In genomic region chr1:11845641-11846335, GRCh38 we compare ENCODE assay signal across 13 cellular contexts. TPM values are rescaled to one million over a fixed set of nuclear protein-coding genes. Genes with fewer than 3 reads are reported as not detected.
DNase-seq lines count a peak whose midpoint lies in the region; ATAC-seq lines count a peak whose summit lies in the region.
"Had no signal": no experiment of that assay in that cellular context is flagged by ENCODE, and none has a peak within 500 bp of the region (broad histone marks: within the 10 kb centered on the region; RNA-seq: fewer than 3 reads in every experiment).

No MANE protein-coding gene starts in this region.

- H3K27ac ChIP-seq in CD4-positive, CD25-positive, alpha-beta regulatory T cell (ENCODE audit: insufficient read depth, low read length, poor library complexity, severe bottlenecking): no peak overlapping the region
- H3K27ac ChIP-seq: transverse colon had no signal

- no peaks in the 10 kb centered on the region for H3K27me3 Mint-ChIP-seq in CD4-positive, CD25-positive, alpha-beta regulatory T cell

- H3K27ac Mint-ChIP-seq in CD4-positive, CD25-positive, alpha-beta regulatory T cell: no peak overlapping the region
- no peak overlapping the region for H3K27ac Mint-ChIP-seq in activated naive CD4-positive, alpha-beta T cell treated with anti-CD3 and anti-CD28 coated beads, Interleukin-2, amount 50 U/mL, for 72 hours

- peaks cover 0 to 3% (median 0%) of the 10 kb centered on the region in 7 donors for H3K9me3 Mint-ChIP-seq in CD4-positive, CD25-positive, alpha-beta regulatory T cell
- no peaks in the 10 kb centered on the region for H3K9me3 Mint-ChIP-seq in activated naive CD4-positive, alpha-beta T cell treated with anti-CD3 and anti-CD28 coated beads, Interleukin-2, amount 50 U/mL, for 72 hours

- peaks cover 13% of the 10 kb centered on the region for H3K36me3 ChIP-seq in CD4-positive, CD25-positive, alpha-beta regulatory T cell (ENCODE audit: control insufficient read depth, insufficient read depth, low read length)
- peaks cover 2% of the 10 kb centered on the region for H3K36me3 ChIP-seq in endocrine pancreas (ENCODE audit: control insufficient read depth, insufficient read depth, low read length)

- no peaks in the 10 kb centered on the region for H3K27me3 ChIP-seq in CD4-positive, CD25-positive, alpha-beta regulatory T cell (ENCODE audit: control insufficient read depth, insufficient read depth, low read length)
- no peaks in the 10 kb centered on the region for H3K27me3 ChIP-seq in endocrine pancreas (ENCODE audit: control insufficient read depth, insufficient read depth, low read length)
- H3K27me3 ChIP-seq: transverse colon had no signal

- H3K4me1 Mint-ChIP-seq in CD4-positive, CD25-positive, alpha-beta regulatory T cell: peaks cover 0 to 7% (median 2%) of the 10 kb centered on the region in 4 donors

- H3K4me3 Mint-ChIP-seq in CD4-positive, CD25-positive, alpha-beta regulatory T cell: no peak overlapping the region

- peak overlapping the region; percentile 6 for H3K9ac ChIP-seq in endocrine pancreas (ENCODE audit: control insufficient read depth, insufficient read depth, low read length)

- H3K4me1 ChIP-seq in CD4-positive, CD25-positive, alpha-beta regulatory T cell (ENCODE audit: control insufficient read depth, insufficient read depth, low read length, poor library complexity, severe bottlenecking): no peaks in the 10 kb centered on the region
- no peaks in the 10 kb centered on the region for H3K4me1 ChIP-seq in endocrine pancreas (ENCODE audit: control insufficient read depth, insufficient read depth, low read length)
- H3K4me1 ChIP-seq: transverse colon had no signal

- DNase-seq in CD4-positive, CD25-positive, alpha-beta regulatory T cell: peak in 2 of 3 donors; percentile 14 to 21
- peak; percentile 10 to 25 for DNase-seq in Kasumi-1 (lab: John Stamatoyannopoulos, UW)
- DNase-seq in activated naive CD4-positive, alpha-beta T cell treated with anti-CD3 and anti-CD28 coated beads, Interleukin-2, amount 50 U/mL, for 72 hours (ENCODE audit: low spot score in 2 of 2): no peak
- no peak for DNase-seq in NCI-H146 treated with DMSO at 0.1 percent for 48 hours (lab: John Stamatoyannopoulos, UW; ENCODE audit: unreplicated experiment)
- DNase-seq: activated effector memory CD4-positive, alpha-beta T cell treated with anti-CD3 and anti-CD28 coated beads, Interleukin-2, amount 50 U/mL, for 16 hours; DND-41; NCI-H2107; stimulated activated CD4-positive, alpha-beta T cell treated with anti-CD3 and anti-CD28 coated beads, Interleukin-2, amount 100 ng/mL, for 24 hours; T-helper 2 cell; transverse colon had no signal

- H3K4me3 ChIP-seq in CD4-positive, CD25-positive, alpha-beta regulatory T cell (ENCODE audit: low read depth, low read length): no peak overlapping the region
- H3K4me3 ChIP-seq in endocrine pancreas (ENCODE audit: control insufficient read depth, insufficient read depth, low read length): no peak overlapping the region
- H3K4me3 ChIP-seq: transverse colon had no signal

- H3K36me3 Mint-ChIP-seq in CD4-positive, CD25-positive, alpha-beta regulatory T cell: peaks cover 23% of the 10 kb centered on the region
- no peaks in the 10 kb centered on the region for H3K36me3 Mint-ChIP-seq in activated naive CD4-positive, alpha-beta T cell treated with anti-CD3 and anti-CD28 coated beads, Interleukin-2, amount 50 U/mL, for 72 hours

- ATAC-seq in CD4-positive, CD25-positive, alpha-beta regulatory T cell (ENCODE audit: low read depth in 2 of 2): no peak
- no peak for ATAC-seq in activated naive CD4-positive, alpha-beta T cell treated with anti-CD3 and anti-CD28 coated beads, Interleukin-2, amount 50 U/mL, for 72 hours
- ATAC-seq in HG02870 (IDR thresholded peaks at IDR 0.05; ENCODE audit: unreplicated experiment): no peak

- no peaks in the 10 kb centered on the region for H3K9me3 ChIP-seq in CD4-positive, CD25-positive, alpha-beta regulatory T cell (ENCODE audit: control insufficient read depth in 2 of 2, low read length in 2 of 2)
- H3K9me3 ChIP-seq in endocrine pancreas (ENCODE audit: control insufficient read depth, low read length): no peaks in the 10 kb centered on the region
- H3K9me3 ChIP-seq: transverse colon had no signal

RNA-seq across cellular contexts. Expression of gene NPPA, which starts 1.8 kb away (rescaled TPM):
- not detected for total RNA-seq in CD4-positive, CD25-positive, alpha-beta regulatory T cell
- not detected for polyA plus RNA-seq in CD4-positive, CD25-positive, alpha-beta regulatory T cell
- not detected for total RNA-seq in activated naive CD4-positive, alpha-beta T cell treated with anti-CD3 and anti-CD28 coated beads, Interleukin-2, amount 50 U/mL, for 72 hours
- total RNA-seq: fibroblast of lung, transverse colon had no signal
- polyA plus RNA-seq: fibroblast of lung had no signal

RNA-seq across cellular contexts. Expression of gene NPPB, which starts 13.0 kb away (rescaled TPM):
- total RNA-seq in CD4-positive, CD25-positive, alpha-beta regulatory T cell: not detected
- not detected for polyA plus RNA-seq in CD4-positive, CD25-positive, alpha-beta regulatory T cell
- not detected for total RNA-seq in activated naive CD4-positive, alpha-beta T cell treated with anti-CD3 and anti-CD28 coated beads, Interleukin-2, amount 50 U/mL, for 72 hours
- total RNA-seq: fibroblast of lung, transverse colon had no signal
- polyA plus RNA-seq: fibroblast of lung had no signal

RNA-seq across cellular contexts. Expression of gene CLCN6, which starts 39.8 kb away (rescaled TPM):
- total RNA-seq in CD4-positive, CD25-positive, alpha-beta regulatory T cell: 13.5 TPM
- polyA plus RNA-seq in CD4-positive, CD25-positive, alpha-beta regulatory T cell: 1 to 10 TPM; 1.6 to 3.0 (median 2.4) TPM
- 10 to 100 TPM; 14.8 to 16.6 TPM for total RNA-seq in activated naive CD4-positive, alpha-beta T cell treated with anti-CD3 and anti-CD28 coated beads, Interleukin-2, amount 50 U/mL, for 72 hours

RNA-seq across cellular contexts. Expression of gene MTHFR, which starts 40.0 kb away (rescaled TPM):
- 35.0 TPM for total RNA-seq in CD4-positive, CD25-positive, alpha-beta regulatory T cell
- 1 to 10 TPM; 5.6 to 7.6 (median 6.6) TPM for polyA plus RNA-seq in CD4-positive, CD25-positive, alpha-beta regulatory T cell
- 10 to 100 TPM; 14.8 to 18.2 TPM for total RNA-seq in activated naive CD4-positive, alpha-beta T cell treated with anti-CD3 and anti-CD28 coated beads, Interleukin-2, amount 50 U/mL, for 72 hours

Comparison
In these comparisons a context has a peak if more than half of its experiments do, and no peak if none do; other contexts are left out.
1. DNase-seq: peak in CD4-positive, CD25-positive, alpha-beta regulatory T cell (2 of 3) and Kasumi-1 (2 of 2); none in activated naive CD4-positive, alpha-beta T cell treated with anti-CD3 and anti-CD28 coated beads, Interleukin-2, amount 50 U/mL, for 72 hours (0 of 2) and NCI-H146 treated with DMSO at 0.1 percent for 48 hours (single experiment).